Comparison of ENCODE assay signal across 13 cellular contexts in the genomic region with DNA sequence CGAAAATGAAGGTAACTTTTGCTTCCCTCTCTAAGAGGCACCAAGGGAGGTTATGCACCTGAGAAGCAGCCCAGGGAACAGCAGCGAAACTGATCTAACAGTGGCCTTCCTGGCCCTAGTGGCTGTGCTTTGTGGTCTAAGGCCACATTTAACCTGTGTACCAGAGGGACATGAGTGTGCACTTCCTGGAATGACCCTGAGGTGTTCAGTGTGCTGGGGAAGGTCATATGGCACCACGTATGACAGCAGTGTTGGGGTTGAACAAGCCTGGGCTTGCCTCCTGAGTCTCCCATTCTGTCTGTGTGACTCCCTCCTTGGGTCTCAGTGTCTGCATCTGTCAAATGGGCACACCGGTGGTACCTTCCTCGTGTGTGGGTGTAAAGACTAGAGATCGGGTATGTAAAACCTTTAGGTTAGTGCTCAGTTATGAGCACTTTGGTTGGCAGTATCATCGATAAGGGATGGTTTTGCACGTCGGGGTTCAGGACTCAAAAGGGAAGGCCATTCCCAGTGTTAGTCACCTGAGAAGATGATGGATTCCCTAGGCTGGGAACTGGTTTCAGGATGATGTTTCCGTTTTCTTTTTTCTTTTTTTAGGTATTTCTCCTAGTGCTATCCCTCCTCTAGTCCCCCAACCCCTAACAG. TPM values are rescaled to one million over a fixed set of nuclear protein-coding genes. Genes with fewer than 3 reads are reported as not detected.
A peak's percentile ranks its signal among the peaks of the same experiment; 100 is the strongest.
DNase-seq lines count a peak whose midpoint lies in the region; ATAC-seq, FAIRE-seq and TF ChIP-seq lines count a peak whose summit lies in the region.
"Had no signal": no experiment of that assay in that cellular context is flagged by ENCODE, and none has a peak within 500 bp of the region (broad histone marks: within the 10 kb centered on the region; RNA-seq: fewer than 3 reads in every experiment).

No MANE protein-coding gene starts in this region.

- DNase-seq in GM18507 (ENCODE audit: extremely low spot score, insufficient read length, low read depth): no peak
- peak in 1 of 3 donors; percentile 45 for DNase-seq in immature natural killer cell
- no peak for DNase-seq in osteoblast (ENCODE audit: insufficient read length, low spot score, missing footprints)
- no peak for DNase-seq in smooth muscle cell (lab: John Stamatoyannopoulos, UW; ENCODE audit: unreplicated experiment)
- DNase-seq in omental fat pad (ENCODE audit: low spot score): no peak
- DNase-seq in HFFc6: no peak
- DNase-seq: DND-41, NCI-H446 treated with DMSO at 0.1 percent for 48 hours, testis had no signal

- H3K27ac Mint-ChIP-seq in immature natural killer cell (peak overlapping the region; percentile 96 to 100 (median 99)), HFFc6 (no peak overlapping the region)
- H3K27ac Mint-ChIP-seq: T-helper 1 cell treated with Interleukin-12 subunit alpha and Interleukin-12 subunit beta and Interleukin-4 antibody, amounts not matched to agents 30 μg/mL and 1 μg/mL, for 36 hours had no signal

- H3K9me3 Mint-ChIP-seq in immature natural killer cell (peaks cover 0 to 2% (median 0%) of the 10 kb centered on the region in 6 donors), HFFc6 (no peaks in the 10 kb centered on the region)

- ATAC-seq in GM21423 (IDR thresholded peaks at IDR 0.05; ENCODE audit: unreplicated experiment): peak; percentile 42
- peak; percentile 47 for ATAC-seq in HG03378 (IDR thresholded peaks at IDR 0.05; ENCODE audit: unreplicated experiment)
- no peak for ATAC-seq in omental fat pad (ENCODE audit: low FRiP score)

- no peaks in the 10 kb centered on the region for H3K79me2 ChIP-seq in osteoblast (ENCODE audit: insufficient read depth, low read length)
- H3K79me2 ChIP-seq in smooth muscle cell (ENCODE audit: low read depth): no peaks in the 10 kb centered on the region

- H3K36me3 Mint-ChIP-seq in immature natural killer cell: peaks cover 0 to 10% (median 0%) of the 10 kb centered on the region in 3 donors
- no peaks in the 10 kb centered on the region for H3K36me3 Mint-ChIP-seq in HFFc6 (ENCODE audit: low read depth)

- no peak overlapping the region for H2AFZ ChIP-seq in osteoblast (ENCODE audit: low read length)
- H2AFZ ChIP-seq in smooth muscle cell (ENCODE audit: low read depth): no peak overlapping the region

- no peak for TF ChIP-seq CTCF in osteoblast (IDR thresholded peaks at IDR 0.05; ENCODE audit: extremely low read depth, low read depth, low read length)
- no peak for TF ChIP-seq CTCF in smooth muscle cell (IDR thresholded peaks at IDR 0.05; ENCODE audit: borderline replicate concordance, insufficient read depth, poor library complexity, severe bottlenecking)
- no peak for TF ChIP-seq CTCF in omental fat pad (IDR thresholded peaks at IDR 0.05)
- TF ChIP-seq CTCF in HFFc6 (IDR thresholded peaks at IDR 0.05): no peak

- H3K36me3 ChIP-seq in osteoblast (ENCODE audit: insufficient read depth, low read length): no peaks in the 10 kb centered on the region
- no peaks in the 10 kb centered on the region for H3K36me3 ChIP-seq in smooth muscle cell (ENCODE audit: low read depth)

- no peaks in the 10 kb centered on the region for H3F3A ChIP-seq in smooth muscle cell (ENCODE audit: low read depth)

- H3K4me1 Mint-ChIP-seq in immature natural killer cell: peaks cover 96 to 98% of the 10 kb centered on the region in 2 donors
- no peaks in the 10 kb centered on the region for H3K4me1 Mint-ChIP-seq in HFFc6 (ENCODE audit: low read depth)

- 87% methylated on average over 10 of the region's 10 CpGs for WGBS in smooth muscle cell (ENCODE audit: low lambda C conversion rate)

- H3K27me3 Mint-ChIP-seq in immature natural killer cell (ENCODE audit: low read depth in 3 of 3) (peaks cover 4 to 17% (median 11%) of the 10 kb centered on the region in 3 donors), HFFc6 (ENCODE audit: insufficient read depth) (peaks cover 12% of the 10 kb centered on the region)

- H3K27ac ChIP-seq in osteoblast (ENCODE audit: low read depth, low read length) (no peak overlapping the region), smooth muscle cell (ENCODE audit: low read depth) (no peak overlapping the region)
- H3K27ac ChIP-seq: testis had no signal

- H3K4me3 ChIP-seq in osteoblast (ENCODE audit: insufficient read depth, low read length) (no peak overlapping the region), smooth muscle cell (no peak overlapping the region)
- H3K4me3 ChIP-seq: lung, testis had no signal

- H4K20me1 ChIP-seq in osteoblast (ENCODE audit: insufficient read depth, low read length) (no peaks in the 10 kb centered on the region), smooth muscle cell (ENCODE audit: low read depth) (no peaks in the 10 kb centered on the region)

- peak; percentile 97 for FAIRE-seq in GM18507 (lab: Jason Lieb, UNC)

- H3K27me3 ChIP-seq in osteoblast (ENCODE audit: insufficient read depth, low read length): no peaks in the 10 kb centered on the region
- peaks cover 3% of the 10 kb centered on the region for H3K27me3 ChIP-seq in smooth muscle cell (ENCODE audit: low read depth)
- H3K27me3 ChIP-seq: testis had no signal

- H3K4me2 ChIP-seq in osteoblast (ENCODE audit: insufficient read depth, low read length) (no peak overlapping the region), smooth muscle cell (no peak overlapping the region)

- H3K9ac ChIP-seq in smooth muscle cell (ENCODE audit: low read depth): no peak overlapping the region

- H3K9me3 ChIP-seq in osteoblast (ENCODE audit: low read depth, low read length): no peaks in the 10 kb centered on the region
- H3K9me3 ChIP-seq in smooth muscle cell (replicated peaks; ENCODE audit: low read depth): no peaks in the 10 kb centered on the region
- H3K9me3 ChIP-seq: testis had no signal

- H3K4me3 Mint-ChIP-seq in immature natural killer cell (peak overlapping the region; percentile 77 to 89 (median 84)), HFFc6 (no peak overlapping the region)
- H3K4me3 Mint-ChIP-seq: T-helper 1 cell treated with Interleukin-12 subunit alpha and Interleukin-12 subunit beta and Interleukin-4 antibody, amounts not matched to agents 30 μg/mL and 1 μg/mL, for 36 hours had no signal

- H3K4me1 ChIP-seq in osteoblast (ENCODE audit: insufficient read depth, low read length) (no peaks in the 10 kb centered on the region), smooth muscle cell (ENCODE audit: low read depth) (no peaks in the 10 kb centered on the region)
- H3K4me1 ChIP-seq: testis had no signal

RNA-seq across cellular contexts. Expression of gene PLCG2, which starts 31.9 kb away (rescaled TPM):
- polyA plus RNA-seq in immature natural killer cell (10 to 100 TPM; 24.4 to 91.6 (median 46.4) TPM), smooth muscle cell (0.02 TPM in 1 of 2 replicates, not detected in the other)
- total RNA-seq in osteoblast (0.59 and 1.1 TPM in 2 replicates), smooth muscle cell (0.18 and 1.7 TPM in 2 replicates), omental fat pad (10 to 100 TPM in 3 of 4 donors, 1 to 10 TPM in 1; 8.3 to 59.6 (median 19.9) TPM)
- under 1 TPM; 0.14 to 0.61 (median 0.27) TPM for total RNA-seq in HFFc6 (2021; fragmentation: NEBNext Ultra II Directional; extraction: Animal tissue kit (Norgen Biotek cat#: 25700))
